ENCODE assay signal across 2 cellular contexts in the genomic region with DNA sequence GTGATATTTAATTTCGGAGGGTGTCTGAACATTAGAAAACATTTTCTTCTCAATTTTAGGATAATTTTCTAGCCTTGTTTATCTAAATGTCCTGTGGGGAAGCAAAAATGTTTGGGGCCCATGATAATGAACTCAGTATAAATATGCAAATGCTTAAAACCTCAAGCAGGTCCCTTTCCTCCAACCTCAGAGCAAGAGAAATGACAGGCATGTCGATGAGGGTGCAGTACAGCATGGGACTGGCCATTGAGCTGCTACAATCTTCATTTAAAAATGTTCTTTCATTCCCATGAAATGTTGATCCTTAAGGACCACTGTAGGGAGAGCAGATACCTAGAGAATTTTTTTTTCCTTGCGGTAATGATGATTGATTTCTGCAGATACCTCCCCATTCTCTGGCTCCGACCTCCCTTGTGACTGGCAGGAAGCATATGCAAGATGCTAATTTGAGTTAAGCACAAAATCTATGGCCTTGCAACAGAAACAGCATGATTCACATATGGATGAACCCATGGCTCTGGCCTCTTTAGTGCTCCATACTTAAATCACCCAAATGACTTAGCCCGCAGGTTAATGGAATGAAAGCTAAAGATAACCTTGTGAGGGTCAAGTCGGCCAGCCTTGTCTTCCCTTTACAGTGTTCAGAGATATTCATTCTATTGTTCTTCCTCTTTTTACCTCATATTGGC.
TF ChIP-seq lines count a peak whose summit lies in the region.

No MANE protein-coding gene starts in this region.

TF ChIP-seq in GM23338, 12 proteins besides CTCF, POLR2A, EP300 and RAD21 (continues in another document):
- TF ChIP-seq, protein P1, sequence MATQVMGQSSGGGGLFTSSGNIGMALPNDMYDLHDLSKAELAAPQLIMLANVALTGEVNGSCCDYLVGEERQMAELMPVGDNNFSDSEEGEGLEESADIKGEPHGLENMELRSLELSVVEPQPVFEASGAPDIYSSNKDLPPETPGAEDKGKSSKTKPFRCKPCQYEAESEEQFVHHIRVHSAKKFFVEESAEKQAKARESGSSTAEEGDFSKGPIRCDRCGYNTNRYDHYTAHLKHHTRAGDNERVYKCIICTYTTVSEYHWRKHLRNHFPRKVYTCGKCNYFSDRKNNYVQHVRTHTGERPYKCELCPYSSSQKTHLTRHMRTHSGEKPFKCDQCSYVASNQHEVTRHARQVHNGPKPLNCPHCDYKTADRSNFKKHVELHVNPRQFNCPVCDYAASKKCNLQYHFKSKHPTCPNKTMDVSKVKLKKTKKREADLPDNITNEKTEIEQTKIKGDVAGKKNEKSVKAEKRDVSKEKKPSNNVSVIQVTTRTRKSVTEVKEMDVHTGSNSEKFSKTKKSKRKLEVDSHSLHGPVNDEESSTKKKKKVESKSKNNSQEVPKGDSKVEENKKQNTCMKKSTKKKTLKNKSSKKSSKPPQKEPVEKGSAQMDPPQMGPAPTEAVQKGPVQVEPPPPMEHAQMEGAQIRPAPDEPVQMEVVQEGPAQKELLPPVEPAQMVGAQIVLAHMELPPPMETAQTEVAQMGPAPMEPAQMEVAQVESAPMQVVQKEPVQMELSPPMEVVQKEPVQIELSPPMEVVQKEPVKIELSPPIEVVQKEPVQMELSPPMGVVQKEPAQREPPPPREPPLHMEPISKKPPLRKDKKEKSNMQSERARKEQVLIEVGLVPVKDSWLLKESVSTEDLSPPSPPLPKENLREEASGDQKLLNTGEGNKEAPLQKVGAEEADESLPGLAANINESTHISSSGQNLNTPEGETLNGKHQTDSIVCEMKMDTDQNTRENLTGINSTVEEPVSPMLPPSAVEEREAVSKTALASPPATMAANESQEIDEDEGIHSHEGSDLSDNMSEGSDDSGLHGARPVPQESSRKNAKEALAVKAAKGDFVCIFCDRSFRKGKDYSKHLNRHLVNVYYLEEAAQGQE (IDR thresholded peaks at IDR 0.05; ENCODE audit: unreplicated experiment), result no peak
- TF ChIP-seq, protein P2, sequence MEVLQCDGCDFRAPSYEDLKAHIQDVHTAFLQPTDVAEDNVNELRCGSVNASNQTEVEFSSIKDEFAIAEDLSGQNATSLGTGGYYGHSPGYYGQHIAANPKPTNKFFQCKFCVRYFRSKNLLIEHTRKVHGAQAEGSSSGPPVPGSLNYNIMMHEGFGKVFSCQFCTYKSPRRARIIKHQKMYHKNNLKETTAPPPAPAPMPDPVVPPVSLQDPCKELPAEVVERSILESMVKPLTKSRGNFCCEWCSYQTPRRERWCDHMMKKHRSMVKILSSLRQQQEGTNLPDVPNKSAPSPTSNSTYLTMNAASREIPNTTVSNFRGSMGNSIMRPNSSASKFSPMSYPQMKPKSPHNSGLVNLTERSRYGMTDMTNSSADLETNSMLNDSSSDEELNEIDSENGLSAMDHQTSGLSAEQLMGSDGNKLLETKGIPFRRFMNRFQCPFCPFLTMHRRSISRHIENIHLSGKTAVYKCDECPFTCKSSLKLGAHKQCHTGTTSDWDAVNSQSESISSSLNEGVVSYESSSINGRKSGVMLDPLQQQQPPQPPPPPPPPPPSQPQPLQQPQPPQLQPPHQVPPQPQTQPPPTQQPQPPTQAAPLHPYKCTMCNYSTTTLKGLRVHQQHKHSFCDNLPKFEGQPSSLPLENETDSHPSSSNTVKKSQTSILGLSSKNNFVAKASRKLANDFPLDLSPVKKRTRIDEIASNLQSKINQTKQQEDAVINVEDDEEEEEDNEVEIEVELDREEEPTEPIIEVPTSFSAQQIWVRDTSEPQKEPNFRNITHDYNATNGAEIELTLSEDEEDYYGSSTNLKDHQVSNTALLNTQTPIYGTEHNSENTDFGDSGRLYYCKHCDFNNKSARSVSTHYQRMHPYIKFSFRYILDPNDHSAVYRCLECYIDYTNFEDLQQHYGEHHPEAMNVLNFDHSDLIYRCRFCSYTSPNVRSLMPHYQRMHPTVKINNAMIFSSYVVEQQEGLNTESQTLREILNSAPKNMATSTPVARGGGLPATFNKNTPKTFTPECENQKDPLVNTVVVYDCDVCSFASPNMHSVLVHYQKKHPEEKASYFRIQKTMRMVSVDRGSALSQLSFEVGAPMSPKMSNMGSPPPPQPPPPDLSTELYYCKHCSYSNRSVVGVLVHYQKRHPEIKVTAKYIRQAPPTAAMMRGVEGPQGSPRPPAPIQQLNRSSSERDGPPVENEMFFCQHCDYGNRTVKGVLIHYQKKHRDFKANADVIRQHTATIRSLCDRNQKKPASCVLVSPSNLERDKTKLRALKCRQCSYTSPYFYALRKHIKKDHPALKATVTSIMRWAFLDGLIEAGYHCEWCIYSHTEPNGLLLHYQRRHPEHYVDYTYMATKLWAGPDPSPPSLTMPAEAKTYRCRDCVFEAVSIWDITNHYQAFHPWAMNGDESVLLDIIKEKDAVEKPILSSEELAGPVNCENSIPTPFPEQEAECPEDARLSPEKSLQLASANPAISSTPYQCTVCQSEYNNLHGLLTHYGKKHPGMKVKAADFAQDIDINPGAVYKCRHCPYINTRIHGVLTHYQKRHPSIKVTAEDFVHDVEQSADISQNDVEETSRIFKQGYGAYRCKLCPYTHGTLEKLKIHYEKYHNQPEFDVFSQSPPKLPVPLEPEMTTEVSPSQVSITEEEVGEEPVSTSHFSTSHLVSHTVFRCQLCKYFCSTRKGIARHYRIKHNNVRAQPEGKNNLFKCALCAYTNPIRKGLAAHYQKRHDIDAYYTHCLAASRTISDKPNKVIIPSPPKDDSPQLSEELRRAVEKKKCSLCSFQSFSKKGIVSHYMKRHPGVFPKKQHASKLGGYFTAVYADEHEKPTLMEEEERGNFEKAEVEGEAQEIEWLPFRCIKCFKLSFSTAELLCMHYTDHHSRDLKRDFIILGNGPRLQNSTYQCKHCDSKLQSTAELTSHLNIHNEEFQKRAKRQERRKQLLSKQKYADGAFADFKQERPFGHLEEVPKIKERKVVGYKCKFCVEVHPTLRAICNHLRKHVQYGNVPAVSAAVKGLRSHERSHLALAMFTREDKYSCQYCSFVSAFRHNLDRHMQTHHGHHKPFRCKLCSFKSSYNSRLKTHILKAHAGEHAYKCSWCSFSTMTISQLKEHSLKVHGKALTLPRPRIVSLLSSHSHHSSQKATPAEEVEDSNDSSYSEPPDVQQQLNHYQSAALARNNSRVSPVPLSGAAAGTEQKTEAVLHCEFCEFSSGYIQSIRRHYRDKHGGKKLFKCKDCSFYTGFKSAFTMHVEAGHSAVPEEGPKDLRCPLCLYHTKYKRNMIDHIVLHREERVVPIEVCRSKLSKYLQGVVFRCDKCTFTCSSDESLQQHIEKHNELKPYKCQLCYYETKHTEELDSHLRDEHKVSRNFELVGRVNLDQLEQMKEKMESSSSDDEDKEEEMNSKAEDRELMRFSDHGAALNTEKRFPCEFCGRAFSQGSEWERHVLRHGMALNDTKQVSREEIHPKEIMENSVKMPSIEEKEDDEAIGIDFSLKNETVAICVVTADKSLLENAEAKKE (CRISPR knock-in tag; IDR thresholded peaks at IDR 0.05), result no peak
- no peak for TF ChIP-seq ZNF114 (CRISPR knock-in tag; IDR thresholded peaks at IDR 0.05)
- no peak for TF ChIP-seq EZH2 (IDR thresholded peaks at IDR 0.05; ENCODE audit: low read depth, unreplicated experiment)
- TF ChIP-seq JUNB (IDR thresholded peaks at IDR 0.05; ENCODE audit: unreplicated experiment), result no peak
- TF ChIP-seq POLR2AphosphoS5 (IDR thresholded peaks at IDR 0.05; ENCODE audit: low read depth), result no peak
- no peak for TF ChIP-seq CREB1 (CRISPR knock-in tag; IDR thresholded peaks at IDR 0.05; ENCODE audit: low read depth)
- TF ChIP-seq, protein P3, sequence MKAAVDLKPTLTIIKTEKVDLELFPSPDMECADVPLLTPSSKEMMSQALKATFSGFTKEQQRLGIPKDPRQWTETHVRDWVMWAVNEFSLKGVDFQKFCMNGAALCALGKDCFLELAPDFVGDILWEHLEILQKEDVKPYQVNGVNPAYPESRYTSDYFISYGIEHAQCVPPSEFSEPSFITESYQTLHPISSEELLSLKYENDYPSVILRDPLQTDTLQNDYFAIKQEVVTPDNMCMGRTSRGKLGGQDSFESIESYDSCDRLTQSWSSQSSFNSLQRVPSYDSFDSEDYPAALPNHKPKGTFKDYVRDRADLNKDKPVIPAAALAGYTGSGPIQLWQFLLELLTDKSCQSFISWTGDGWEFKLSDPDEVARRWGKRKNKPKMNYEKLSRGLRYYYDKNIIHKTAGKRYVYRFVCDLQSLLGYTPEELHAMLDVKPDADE (IDR thresholded peaks at IDR 0.05), result no peak

TF ChIP-seq in H1, 55 proteins besides CTCF, POLR2A, EP300 and RAD21:
- TF ChIP-seq, protein P4, sequence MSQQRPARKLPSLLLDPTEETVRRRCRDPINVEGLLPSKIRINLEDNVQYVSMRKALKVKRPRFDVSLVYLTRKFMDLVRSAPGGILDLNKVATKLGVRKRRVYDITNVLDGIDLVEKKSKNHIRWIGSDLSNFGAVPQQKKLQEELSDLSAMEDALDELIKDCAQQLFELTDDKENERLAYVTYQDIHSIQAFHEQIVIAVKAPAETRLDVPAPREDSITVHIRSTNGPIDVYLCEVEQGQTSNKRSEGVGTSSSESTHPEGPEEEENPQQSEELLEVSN (IDR thresholded peaks at IDR 0.05), result no peak
- TF ChIP-seq CHD2 (IDR thresholded peaks at IDR 0.05; ENCODE audit: low read length) (no peak), BCL11A (IDR thresholded peaks at IDR 0.05; ENCODE audit: low read depth in 2 of 2, low read length in 2 of 2) (no peak), CTBP2 (IDR thresholded peaks at IDR 0.05; ENCODE audit: borderline replicate concordance, insufficient read depth, insufficient read length, low read length) (no peak), PHF8 (conservative IDR thresholded peaks at IDR 0.05; ENCODE audit: low read depth, low read length) (no peak), RNF2 (IDR thresholded peaks at IDR 0.05; ENCODE audit: borderline replicate concordance, low read depth, low read length, missing control alignments, poor library complexity, severe bottlenecking) (no peak), FOSL1 (IDR thresholded peaks at IDR 0.05; ENCODE audit: insufficient read depth, low read depth, low read length) (no peak), RFX5 (IDR thresholded peaks at IDR 0.05; ENCODE audit: borderline replicate concordance, low read depth, low read length) (no peak), KDM1A (IDR thresholded peaks at IDR 0.05; ENCODE audit: borderline replicate concordance, low read length) (no peak), CREB1 (IDR thresholded peaks at IDR 0.05) (no peak), RXRA (IDR thresholded peaks at IDR 0.05; ENCODE audit: insufficient read depth, low read depth, low read length) (no peak), KDM4A (IDR thresholded peaks at IDR 0.05; ENCODE audit: low read depth, low read length, severe bottlenecking) (no peak), TCF12 (IDR thresholded peaks at IDR 0.05; ENCODE audit: low read depth, low read length) (no peak)
